17 cellular contexts compared by ENCODE assay signal in genomic region chr12:51788876-51789275, GRCh38. TPM values are rescaled to one million over a fixed set of nuclear protein-coding genes. Genes with fewer than 3 reads are reported as not detected.
A peak's percentile ranks its signal among the peaks of the same experiment; 100 is the strongest.
DNase-seq lines count a peak whose midpoint lies in the region; ATAC-seq and TF ChIP-seq lines count a peak whose summit lies in the region.
"Had no signal": no experiment of that assay in that cellular context is flagged by ENCODE, and none has a peak within 500 bp of the region (broad histone marks: within the 10 kb centered on the region; RNA-seq: fewer than 3 reads in every experiment).

No MANE protein-coding gene starts in this region.

- no peaks in the 10 kb centered on the region for H3K36me3 ChIP-seq in brain microvascular endothelial cell (replicated peaks)
- H3K36me3 ChIP-seq: BLaER1 had no signal

- H3K4me1 Mint-ChIP-seq in natural killer cell treated with Interleukin-12 subunit alpha and Interleukin-12 subunit beta and Interleukin-15 and Interleukin-18, amount 100 ng/mL, for 72 hours (ENCODE audit: low read depth in 2 of 2): no peaks in the 10 kb centered on the region

- H3K9me3 Mint-ChIP-seq in natural killer cell treated with Interleukin-12 subunit alpha and Interleukin-12 subunit beta and Interleukin-15 and Interleukin-18, amount 100 ng/mL, for 72 hours: no peaks in the 10 kb centered on the region

- H3K27me3 ChIP-seq in brain microvascular endothelial cell (replicated peaks): no peaks in the 10 kb centered on the region
- H3K27me3 ChIP-seq: BLaER1 had no signal

- ATAC-seq in natural killer cell treated with Interleukin-12 subunit alpha and Interleukin-12 subunit beta and Interleukin-15 and Interleukin-18, amount 100 ng/mL, for 72 hours: no peak
- ATAC-seq: activated CD4-positive, CD25-positive, alpha-beta regulatory T cell treated with anti-CD3 and anti-CD28 coated beads, Interleukin-2, amount 50 U/mL, for 24 hours; K562 had no signal

- DNase-seq in AG08396 (ENCODE audit: low spot score): peak; percentile 85
- DNase-seq in HS-27A (ENCODE audit: low read depth): peak; percentile 66
- peak; percentile 60 for DNase-seq in brain microvascular endothelial cell
- peak; percentile 81 for DNase-seq in kidney tubule cell (ENCODE audit: low spot score)
- no peak for DNase-seq in natural killer cell treated with Interleukin-12 subunit alpha and Interleukin-12 subunit beta and Interleukin-15 and Interleukin-18, amount 100 ng/mL, for 72 hours (ENCODE audit: low spot score)
- DNase-seq in NCI-H748 (lab: John Stamatoyannopoulos, UW; ENCODE audit: unreplicated experiment): no peak
- no peak for DNase-seq in NCI-H2107 (lab: John Stamatoyannopoulos, UW)
- DNase-seq in NOMO-1 treated with DMSO at 0.1 percent for 48 hours (lab: John Stamatoyannopoulos, UW; ENCODE audit: unreplicated experiment): no peak
- DNase-seq: activated T-cell treated with anti-CD3 and anti-CD28 coated beads for 4 hours; effector CD4-positive, alpha-beta T cell; hypothalamus; NCI-H2029; stimulated activated CD4-positive, alpha-beta T cell treated with anti-CD3 and anti-CD28 coated beads, Interleukin-2, amount 100 ng/mL, for 24 hours had no signal

- H3K27me3 Mint-ChIP-seq in natural killer cell treated with Interleukin-12 subunit alpha and Interleukin-12 subunit beta and Interleukin-15 and Interleukin-18, amount 100 ng/mL, for 72 hours: peaks cover 0 to 2% of the 10 kb centered on the region in 2 donors

- TF ChIP-seq CTCF in brain microvascular endothelial cell (IDR thresholded peaks at IDR 0.05; ENCODE audit: low read depth, low read length, missing control alignments): no peak

- H3K4me3 Mint-ChIP-seq in natural killer cell treated with Interleukin-12 subunit alpha and Interleukin-12 subunit beta and Interleukin-15 and Interleukin-18, amount 100 ng/mL, for 72 hours: no peak overlapping the region

- no peak overlapping the region for H3K27ac Mint-ChIP-seq in natural killer cell treated with Interleukin-12 subunit alpha and Interleukin-12 subunit beta and Interleukin-15 and Interleukin-18, amount 100 ng/mL, for 72 hours

- H3K27ac ChIP-seq in brain microvascular endothelial cell: no peak overlapping the region
- H3K27ac ChIP-seq: BLaER1, parathyroid adenoma had no signal

- H3K36me3 Mint-ChIP-seq in natural killer cell treated with Interleukin-12 subunit alpha and Interleukin-12 subunit beta and Interleukin-15 and Interleukin-18, amount 100 ng/mL, for 72 hours: no peaks in the 10 kb centered on the region

- no peak overlapping the region for H3K4me3 ChIP-seq in brain microvascular endothelial cell (ENCODE audit: low read depth, low read length)
- H3K4me3 ChIP-seq: BLaER1, K562 had no signal

- in situ Hi-C loops in brain microvascular endothelial cell (cut with HindIII; ENCODE audit: low pct_ligation_motif_present, low sequenced_read_pairs): no loop called here

RNA-seq across cellular contexts. Expression of gene FIGNL2, which starts 59.6 kb away (rescaled TPM):
- total RNA-seq in natural killer cell treated with Interleukin-12 subunit alpha and Interleukin-12 subunit beta and Interleukin-15 and Interleukin-18, amount 100 ng/mL, for 72 hours: under 1 TPM; 0.40 to 0.78 TPM
- total RNA-seq: K562 had no signal

Comparison
In these comparisons a context has a peak if more than half of its experiments do, and no peak if none do; other contexts are left out.
1. DNase-seq: peak in AG08396 (single experiment), HS-27A (single experiment), brain microvascular endothelial cell (single experiment) and kidney tubule cell (single experiment); none in natural killer cell treated with Interleukin-12 subunit alpha and Interleukin-12 subunit beta and Interleukin-15 and Interleukin-18, amount 100 ng/mL, for 72 hours (single experiment), NCI-H748 (single experiment), NCI-H2107 (single experiment) and NOMO-1 treated with DMSO at 0.1 percent for 48 hours (single experiment).